Comparison of ENCODE assay signal across 14 cellular contexts in the genomic region with DNA sequence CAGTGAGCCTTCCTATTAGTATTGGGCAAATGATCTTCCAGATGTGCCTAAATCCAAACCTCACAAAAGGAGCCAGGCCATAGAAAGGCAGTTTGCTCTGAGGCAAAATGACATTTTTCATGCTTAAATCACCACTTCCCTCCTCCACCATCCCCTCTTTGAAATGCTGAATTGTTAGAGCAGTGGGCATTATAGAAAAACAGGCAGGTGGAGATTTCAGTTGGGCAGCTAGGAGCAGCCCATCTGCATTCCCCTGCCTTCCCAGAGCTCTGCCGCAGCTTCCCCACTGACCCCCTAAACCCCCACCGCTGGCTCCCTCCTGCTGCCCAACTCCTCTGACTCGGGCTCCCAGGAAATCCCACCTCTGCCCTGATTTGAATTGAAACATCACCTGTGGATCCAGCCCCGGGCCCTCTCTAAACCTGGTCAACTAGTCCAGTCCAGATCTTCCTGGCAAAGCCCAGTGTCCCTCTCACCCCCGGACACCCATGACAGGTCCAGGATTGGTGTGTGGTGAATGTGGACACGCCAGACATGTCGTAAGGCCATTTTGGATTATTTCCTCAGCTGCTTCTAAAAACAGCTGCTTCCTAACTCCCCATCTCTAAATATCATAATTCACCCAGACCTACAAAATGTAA.
"Had no signal": no experiment of that assay in that cellular context is flagged by ENCODE, and none has a peak within 500 bp of the region (broad histone marks: within the 10 kb centered on the region; RNA-seq: fewer than 3 reads in every experiment).

No MANE protein-coding gene starts in this region.

- H3K4me1 Mint-ChIP-seq: activated naive CD4-positive, alpha-beta T cell treated with anti-CD3 and anti-CD28 coated beads, Interleukin-2, amount 10 ng/mL, durations not matched to agents 7 days and 5 days; stimulated activated naive B cell treated with anti-CD40 and anti-IgM and Interleukin-4, amounts not matched to agents 10 μg/mL and 1 μg/mL and 100 μg/mL, for 72 hours had no signal

- H3K36me3 Mint-ChIP-seq: activated naive CD4-positive, alpha-beta T cell treated with anti-CD3 and anti-CD28 coated beads, Interleukin-2, amount 10 ng/mL, durations not matched to agents 7 days and 5 days; mesothelial cell of epicardium; stimulated activated naive B cell treated with anti-CD40 and anti-IgM and Interleukin-4, amounts not matched to agents 10 μg/mL and 1 μg/mL and 100 μg/mL, for 72 hours had no signal

- ATAC-seq: stimulated activated naive B cell treated with anti-CD40 and anti-IgM and Interleukin-4, amounts not matched to agents 10 μg/mL and 1 μg/mL and 100 μg/mL, for 72 hours had no signal

- H3K27me3 Mint-ChIP-seq: activated naive CD4-positive, alpha-beta T cell treated with anti-CD3 and anti-CD28 coated beads, Interleukin-2, amount 10 ng/mL, durations not matched to agents 7 days and 5 days; stimulated activated naive B cell treated with anti-CD40 and anti-IgM and Interleukin-4, amounts not matched to agents 10 μg/mL and 1 μg/mL and 100 μg/mL, for 72 hours had no signal

- H3K4me3 Mint-ChIP-seq: activated naive CD4-positive, alpha-beta T cell treated with anti-CD3 and anti-CD28 coated beads, Interleukin-2, amount 10 ng/mL, durations not matched to agents 7 days and 5 days; mesothelial cell of epicardium; stimulated activated naive B cell treated with anti-CD40 and anti-IgM and Interleukin-4, amounts not matched to agents 10 μg/mL and 1 μg/mL and 100 μg/mL, for 72 hours had no signal

- H3K36me3 ChIP-seq: cardiac muscle cell, lower lobe of right lung, pancreas, thyroid gland, uterus had no signal

- H3K27me3 ChIP-seq: dorsolateral prefrontal cortex, pancreas, thyroid gland, uterus had no signal

- H3K9me3 ChIP-seq: lower lobe of right lung, pancreas, thyroid gland, uterus had no signal

- H3K27ac Mint-ChIP-seq: activated naive CD4-positive, alpha-beta T cell treated with anti-CD3 and anti-CD28 coated beads, Interleukin-2, amount 10 ng/mL, durations not matched to agents 7 days and 5 days; activated T-helper 2 cell treated with anti-CD3 and anti-CD28 coated beads, Interferon-gamma antibody, Interleukin-2, Interleukin-4, amounts not matched to agents 10 μg/mL and 5 μg/mL and 100 μg/mL, durations not matched to agents 14 hours and 24 hours and 36 hours; mesothelial cell of epicardium; stimulated activated naive B cell treated with anti-CD40 and anti-IgM and Interleukin-4, amounts not matched to agents 10 μg/mL and 1 μg/mL and 100 μg/mL, for 72 hours had no signal

- H3K4me1 ChIP-seq: lower lobe of right lung, pancreas, thyroid gland, uterus had no signal

- DNase-seq: activated CD4-positive, alpha-beta T cell treated with anti-CD3 and anti-CD28 coated beads, Interleukin-2, amount 50 U/mL, for 48 hours; activated naive CD4-positive, alpha-beta T cell treated with anti-CD3 and anti-CD28 coated beads, Interleukin-2, amount 10 ng/mL, durations not matched to agents 7 days and 5 days; activated T-cell treated with anti-CD3 and anti-CD28 coated beads, Interleukin-2, amount 50 U/mL, for 1 hour; lower lobe of right lung; stimulated activated CD4-positive, alpha-beta T cell treated with anti-CD3 and anti-CD28 coated beads, Interleukin-2, amount 100 ng/mL, for 48 hours; stimulated activated naive B cell treated with anti-CD40 and anti-IgM and Interleukin-4, amounts not matched to agents 10 μg/mL and 1 μg/mL and 100 μg/mL, for 72 hours; thyroid gland; uterus had no signal

- H3K27ac ChIP-seq: cardiac muscle cell, dorsolateral prefrontal cortex, lower lobe of right lung, pancreas, thyroid gland, uterus, VCaP had no signal

- H3K4me3 ChIP-seq: cardiac muscle cell, dorsolateral prefrontal cortex, lower lobe of right lung, pancreas, thyroid gland, uterus had no signal
